26 cellular contexts compared by ENCODE assay signal in genomic region chr5:149638136-149638535, GRCh38. TPM values are rescaled to one million over a fixed set of nuclear protein-coding genes. Genes with fewer than 3 reads are reported as not detected.
DNase-seq lines count a peak whose midpoint lies in the region; TF ChIP-seq lines count a peak whose summit lies in the region.
"Had no signal": no experiment of that assay in that cellular context is flagged by ENCODE, and none has a peak within 500 bp of the region (broad histone marks: within the 10 kb centered on the region; RNA-seq: fewer than 3 reads in every experiment).

No MANE protein-coding gene starts in this region.

- no peaks in the 10 kb centered on the region for H3K79me2 ChIP-seq in SK-N-SH (ENCODE audit: insufficient read depth)

- H3K4me1 ChIP-seq in sigmoid colon: peaks cover 0 to 31% (median 22%) of the 10 kb centered on the region in 4 donors
- H3K4me1 ChIP-seq in SK-N-SH (ENCODE audit: control insufficient read depth in 1 of 2, insufficient read depth in 2 of 2, low read depth in 1 of 2, low read length in 1 of 2): peaks cover 0 to 12% of the 10 kb centered on the region in 2 experiments; a peak in 1 of 4 replicates
- H3K4me1 ChIP-seq: BE2C had no signal

- no peak overlapping the region for H2AFZ ChIP-seq in SK-N-SH (ENCODE audit: low read depth)

- H3K9ac ChIP-seq in SK-N-SH: no peak overlapping the region
- H3K9ac ChIP-seq: BLaER1 had no signal

- H3K9me3 Mint-ChIP-seq in activated CD4-positive, alpha-beta T cell treated with anti-CD3 and anti-CD28 coated beads, Interleukin-2, amount 10 ng/mL, durations not matched to agents 24 days and 14 days: no peaks in the 10 kb centered on the region
- H3K9me3 Mint-ChIP-seq: CD4-positive, CD25-positive, alpha-beta regulatory T cell; CD8-positive, alpha-beta memory T cell had no signal

- POLR2A ChIA-PET in RWPE1 (lab: Yijun Ruan, JAX; ENCODE audit: low non-redundant PET) (no interaction called here), SK-N-SH (lab: Yijun Ruan, JAX) (no interaction called here)

- peaks cover 0 to under 1% (median 0%) of the 10 kb centered on the region in 4 donors for H3K36me3 ChIP-seq in sigmoid colon
- no peaks in the 10 kb centered on the region for H3K36me3 ChIP-seq in SK-N-SH (replicated peaks in 1 of 2; ENCODE audit: control insufficient read depth in 1 of 2, insufficient read depth in 2 of 2, low read length in 1 of 2)
- H3K36me3 ChIP-seq: BE2C, BLaER1 had no signal

- TF ChIP-seq POLR2A in sigmoid colon (IDR thresholded peaks at IDR 0.05): no peak

- H3K27me3 Mint-ChIP-seq in activated CD4-positive, alpha-beta T cell treated with anti-CD3 and anti-CD28 coated beads, Interleukin-2, amount 10 ng/mL, durations not matched to agents 24 days and 14 days: no peaks in the 10 kb centered on the region

- no peak for DNase-seq in RWPE1 (ENCODE audit: low spot score)
- DNase-seq in mesenteric fat pad (ENCODE audit: low spot score): peak; percentile 82
- peak; percentile 45 for DNase-seq in sigmoid colon
- DNase-seq in HCEC 1CT: no peak
- DNase-seq in activated CD4-positive, alpha-beta T cell treated with anti-CD3 and anti-CD28 coated beads, Interleukin-2, amount 10 ng/mL, durations not matched to agents 24 days and 14 days: no peak
- no peak for DNase-seq in SK-N-SH
- DNase-seq: 8988T; ACHN; BE2C; C1 segment of cervical spinal cord; CD4-positive, alpha-beta memory T cell; CD4-positive, CD25-positive, alpha-beta regulatory T cell; CD8-positive, alpha-beta memory T cell; COR-L47; DMS 273 treated with DMSO at 0.1 percent for 48 hours; DMS153; DMS53; DMS79; DND-41; EL; GDM1 had no signal

- no peak overlapping the region for H3K27ac Mint-ChIP-seq in activated CD4-positive, alpha-beta T cell treated with anti-CD3 and anti-CD28 coated beads, Interleukin-2, amount 10 ng/mL, durations not matched to agents 24 days and 14 days
- H3K27ac Mint-ChIP-seq: CD4-positive, alpha-beta memory T cell; CD8-positive, alpha-beta memory T cell had no signal

- no peaks in the 10 kb centered on the region for H3K9me2 ChIP-seq in SK-N-SH

- no peaks in the 10 kb centered on the region for H3F3A ChIP-seq in SK-N-SH (replicated peaks; ENCODE audit: insufficient read depth)

- TF ChIP-seq RAD21 in SK-N-SH (IDR thresholded peaks at IDR 0.05; ENCODE audit: low read length): no peak

- H3K36me3 Mint-ChIP-seq in activated CD4-positive, alpha-beta T cell treated with anti-CD3 and anti-CD28 coated beads, Interleukin-2, amount 10 ng/mL, durations not matched to agents 24 days and 14 days (ENCODE audit: low read depth): no peaks in the 10 kb centered on the region
- H3K36me3 Mint-ChIP-seq: CD14-positive monocyte; CD4-positive, alpha-beta memory T cell; CD4-positive, CD25-positive, alpha-beta regulatory T cell; CD8-positive, alpha-beta memory T cell had no signal

- no peak overlapping the region for H3K4me3 Mint-ChIP-seq in activated CD4-positive, alpha-beta T cell treated with anti-CD3 and anti-CD28 coated beads, Interleukin-2, amount 10 ng/mL, durations not matched to agents 24 days and 14 days
- H3K4me3 Mint-ChIP-seq: CD4-positive, alpha-beta memory T cell; CD4-positive, CD25-positive, alpha-beta regulatory T cell; CD8-positive, alpha-beta memory T cell had no signal

- WGBS in sigmoid colon, 2 donors: 85 to 90% methylated on average over 5 of the region's 5 CpGs
- WGBS in SK-N-SH (ENCODE audit: low lambda C conversion rate): 93% methylated on average over 2 of the region's 5 CpGs

- intact Hi-C loops in sigmoid colon (cut with DNase I): loop anchor here (2.0 kb wide), 1 partner anchor 353 kb away; no protein-coding TSS in a partner anchor
- intact Hi-C loops in activated CD4-positive, alpha-beta T cell treated with anti-CD3 and anti-CD28 coated beads, Interleukin-2, amount 10 ng/mL, durations not matched to agents 24 days and 14 days (cut with micrococcal nuclease): no loop called here

- no peak overlapping the region for H3K4me2 ChIP-seq in SK-N-SH
- H3K4me2 ChIP-seq: BLaER1 had no signal

- H3K27me3 ChIP-seq in sigmoid colon: no peaks in the 10 kb centered on the region
- H3K27me3 ChIP-seq in SK-N-SH (ENCODE audit: insufficient read depth): no peaks in the 10 kb centered on the region
- H3K27me3 ChIP-seq: BE2C, BLaER1 had no signal

- CTCF ChIA-PET in RWPE1 (lab: Yijun Ruan, JAX) (interaction anchor here (0.5 to 2.5 kb wide), 3 partner anchors 190 to 1307 kb away, joined by 3 to 11 read pairs (median 5); no protein-coding TSS in a partner anchor), SK-N-SH (lab: Yijun Ruan, JAX) (interaction anchor here (1.0 to 22.1 kb wide), 9 partner anchors 14 to 353 kb away, joined by 3 to 730 read pairs (median 10); no protein-coding TSS in a partner anchor)

- TF ChIP-seq CTCF in RWPE1 (conservative IDR thresholded peaks at IDR 0.05; ENCODE audit: low read depth) (no peak), VCaP (conservative IDR thresholded peaks at IDR 0.05) (no peak), sigmoid colon (IDR thresholded peaks at IDR 0.05) (no peak), SK-N-SH (IDR thresholded peaks at IDR 0.05) (no peak)

- TF ChIP-seq EP300 in sigmoid colon (IDR thresholded peaks at IDR 0.05) (no peak), SK-N-SH (IDR thresholded peaks at IDR 0.05; ENCODE audit: borderline replicate concordance in 1 of 2, low read depth in 1 of 2, low read length in 1 of 2) (no peak)

- peaks cover 2% of the 10 kb centered on the region for H3K4me1 Mint-ChIP-seq in activated CD4-positive, alpha-beta T cell treated with anti-CD3 and anti-CD28 coated beads, Interleukin-2, amount 10 ng/mL, durations not matched to agents 24 days and 14 days
- H3K4me1 Mint-ChIP-seq: CD4-positive, CD25-positive, alpha-beta regulatory T cell had no signal

- H3K27ac ChIP-seq in RWPE1 (0 out of 2 replicates have a peak overlapping the region, but pooled peaks have one; percentile 0), VCaP (peak overlapping the region; percentile 87; the same call in 1 of the 2 replicates), sigmoid colon (peak overlapping the region in 2 of 4 donors; percentile 85 to 89), SK-N-SH (ENCODE audit: low read depth in 2 of 2, low read length in 1 of 2) (no peak overlapping the region)
- H3K27ac ChIP-seq: BLaER1 had no signal

- no peaks in the 10 kb centered on the region for H4K20me1 ChIP-seq in SK-N-SH (ENCODE audit: insufficient read depth)
- H4K20me1 ChIP-seq: BLaER1 had no signal

- H3K4me3 ChIP-seq in sigmoid colon (no peak overlapping the region), SK-N-SH (ENCODE audit: low read depth in 2 of 2, low read length in 1 of 2) (no peak overlapping the region)
- H3K4me3 ChIP-seq: BLaER1, GM12878 had no signal

- H3K9me3 ChIP-seq in sigmoid colon: no peaks in the 10 kb centered on the region
- H3K9me3 ChIP-seq in SK-N-SH: no peaks in the 10 kb centered on the region
- H3K9me3 ChIP-seq: BE2C, BLaER1 had no signal

TF ChIP-seq in SK-N-SH, 30 proteins besides CTCF, POLR2A, EP300 and RAD21:
- no peak for TF ChIP-seq FOXJ3 (CRISPR knock-in tag; IDR thresholded peaks at IDR 0.05)
TF ChIP-seq in SK-N-SH: peak in this region for 0.

RNA-seq across cellular contexts. Expression of gene ARHGEF37, which starts 56.8 kb away (rescaled TPM):
- 3.9 TPM for total RNA-seq in mesenteric fat pad
- 10 to 100 TPM; 23.5 to 51.0 (median 39.8) TPM for total RNA-seq in sigmoid colon
- polyA plus RNA-seq in sigmoid colon: 1 to 10 TPM; 4.8 to 7.2 (median 7.0) TPM
- 1.5 and 1.8 TPM in 2 replicates for total RNA-seq in activated CD4-positive, alpha-beta T cell treated with anti-CD3 and anti-CD28 coated beads, Interleukin-2, amount 10 ng/mL, durations not matched to agents 24 days and 14 days
- 0.94 and 1.3 TPM in 2 replicates for polyA plus RNA-seq in SK-N-SH (2012; rRNA removed)
- 0.76 and 1.1 TPM in 2 replicates for polyA plus RNA-seq in SK-N-SH (2012; cell fraction: cytosol; rRNA removed)
- polyA plus RNA-seq in SK-N-SH (2012; cell fraction: nucleus; rRNA removed): 1.2 and 2.1 TPM in 2 replicates
- total RNA-seq: G401 had no signal
- polyA plus RNA-seq: CD14-positive monocyte; CD4-positive, alpha-beta memory T cell; CD8-positive, alpha-beta memory T cell had no signal

Comparison
In these comparisons a context has a peak if more than half of its experiments do, and no peak if none do; other contexts are left out.
1. DNase-seq: peak in mesenteric fat pad (single experiment) and sigmoid colon (single experiment); none in RWPE1 (single experiment), HCEC 1CT (single experiment), activated CD4-positive, alpha-beta T cell treated with anti-CD3 and anti-CD28 coated beads, Interleukin-2, amount 10 ng/mL, durations not matched to agents 24 days and 14 days (single experiment) and SK-N-SH (single experiment).
2. H3K27ac ChIP-seq: peak in RWPE1 (single experiment) and VCaP (single experiment); none in SK-N-SH (0 of 2).